Comparison of ENCODE assay signal across 1 cellular context in genomic region chr14:80172380-80173055, GRCh38.
TF ChIP-seq lines count a peak whose summit lies in the region.

No MANE protein-coding gene starts in this region.

TF ChIP-seq in IMR-90, 13 proteins besides CTCF, POLR2A, EP300 and RAD21 (continued from another document):
- TF ChIP-seq CHD1 (IDR thresholded peaks at IDR 0.05; ENCODE audit: low read depth, low read length) (no peak), FOS (IDR thresholded peaks at IDR 0.05; ENCODE audit: low read depth, low read length) (no peak), NFE2L2 (IDR thresholded peaks at IDR 0.05; ENCODE audit: low read depth, low read length) (no peak)
